ENCODE assay signal across 9 cellular contexts in genomic region chr4:95129708-95130343, GRCh38.
DNase-seq lines count a peak whose midpoint lies in the region; ATAC-seq and TF ChIP-seq lines count a peak whose summit lies in the region.
"Had no signal": no experiment of that assay in that cellular context is flagged by ENCODE, and none has a peak within 500 bp of the region (broad histone marks: within the 10 kb centered on the region; RNA-seq: fewer than 3 reads in every experiment).

No MANE protein-coding gene starts in this region.

- H3K79me2 ChIP-seq in HCT116 (ENCODE audit: insufficient read depth, low read length), result no peaks in the 10 kb centered on the region
- no peaks in the 10 kb centered on the region for H3K79me2 ChIP-seq in smooth muscle cell (ENCODE audit: low read depth)

- no peak for TF ChIP-seq POLR2A in HCT116 (IDR thresholded peaks at IDR 0.05; ENCODE audit: borderline replicate concordance, extremely low read depth, insufficient read depth, insufficient read length)

- BruUV-seq in HCT116 (replicated peaks; lab: Mats Ljungman, UMichigan), result no TSS peak

- H3K9me3 ChIP-seq in HCT116 (ENCODE audit: control insufficient read depth in 1 of 2, insufficient read depth in 1 of 2, low read depth in 1 of 2, low read length in 2 of 2) (no peaks in the 10 kb centered on the region), SJCRH30 (replicated peaks) (peaks cover 3% of the 10 kb centered on the region; the same call in 1 of the 2 replicates), smooth muscle cell (replicated peaks; ENCODE audit: low read depth) (no peaks in the 10 kb centered on the region)

- H3K4me1 Mint-ChIP-seq in activated naive CD8-positive, alpha-beta T cell treated with anti-CD3 and anti-CD28 coated beads, Interleukin-2, amount 50 U/mL, for 24 hours, result peaks cover 8% of the 10 kb centered on the region
- H3K4me1 Mint-ChIP-seq: GM23338 had no signal

- H2AFZ ChIP-seq in HCT116 (ENCODE audit: low read depth, low read length, poor library complexity, severe bottlenecking) (peak overlapping the region; percentile 6), smooth muscle cell (ENCODE audit: low read depth) (peak overlapping the region; percentile 63)
- H2AFZ ChIP-seq: GM23338 had no signal

- H3K9ac ChIP-seq in HCT116 (ENCODE audit: low read length) (no peak overlapping the region), smooth muscle cell (ENCODE audit: low read depth) (peak overlapping the region; percentile 83)

- H3K27ac Mint-ChIP-seq in activated naive CD8-positive, alpha-beta T cell treated with anti-CD3 and anti-CD28 coated beads, Interleukin-2, amount 50 U/mL, for 24 hours, result no peak overlapping the region
- H3K27ac Mint-ChIP-seq: GM23338 had no signal

- intact Hi-C loops in HCT116 (cut with micrococcal nuclease), result loop anchor here (10.0 kb wide), 1 partner anchor 1335 kb away; no protein-coding TSS in a partner anchor

- H4K20me1 ChIP-seq in HCT116 (ENCODE audit: insufficient read depth) (no peaks in the 10 kb centered on the region), smooth muscle cell (ENCODE audit: low read depth) (no peaks in the 10 kb centered on the region)

- H3K4me3 ChIP-seq in HCT116 (replicated peaks in 1 of 2; ENCODE audit: low read depth in 1 of 2, low read length in 2 of 2), result no peak overlapping the region
- no peak overlapping the region for H3K4me3 ChIP-seq in SJCRH30
- peak overlapping the region; percentile 25 for H3K4me3 ChIP-seq in smooth muscle cell
- H3K4me3 ChIP-seq: GM23338 had no signal

- RAD21 ChIA-PET in HCT116 (lab: Charles Lee; ENCODE audit: low non-redundant PET in 1 of 2, low total read pairs in 2 of 2, uncharacterized antibody in 2 of 2, unreplicated experiment in 2 of 2), result no interaction called here

- H3F3A ChIP-seq in smooth muscle cell (ENCODE audit: low read depth), result peaks cover 10% of the 10 kb centered on the region

- H3K9me3 Mint-ChIP-seq in activated naive CD8-positive, alpha-beta T cell treated with anti-CD3 and anti-CD28 coated beads, Interleukin-2, amount 50 U/mL, for 24 hours, result no peaks in the 10 kb centered on the region

- H3K4me1 ChIP-seq in HCT116 (ENCODE audit: control insufficient read depth in 1 of 2, insufficient read depth in 2 of 2, low read length in 2 of 2), result peaks cover 8% of the 10 kb centered on the region in 2 experiments; a peak in 3 of 4 replicates
- H3K4me1 ChIP-seq in SJCRH30, result peaks cover 4% of the 10 kb centered on the region; the same call in 1 of the 2 replicates
- peaks cover 11% of the 10 kb centered on the region for H3K4me1 ChIP-seq in smooth muscle cell (ENCODE audit: low read depth)

- H3K27ac ChIP-seq in HCT116 (ENCODE audit: low read depth, low read length) (no peak overlapping the region), SJCRH30 (peak overlapping the region; percentile 24), smooth muscle cell (ENCODE audit: low read depth) (peak overlapping the region; percentile 99)

- no peaks in the 10 kb centered on the region for H3K27me3 ChIP-seq in HCT116 (ENCODE audit: insufficient read depth, low read length)
- H3K27me3 ChIP-seq in SJCRH30, result no peaks in the 10 kb centered on the region
- H3K27me3 ChIP-seq in smooth muscle cell (ENCODE audit: low read depth), result no peaks in the 10 kb centered on the region

- H3K9me2 ChIP-seq in HCT116 (ENCODE audit: insufficient read depth), result no peaks in the 10 kb centered on the region

- POLR2A ChIA-PET in HCT116 (lab: Charles Lee), result no interaction called here

- TF ChIP-seq RAD21 in HCT116 (IDR thresholded peaks at IDR 0.05; ENCODE audit: low read depth), result no peak

- peaks cover 2% of the 10 kb centered on the region for H3K27me3 Mint-ChIP-seq in activated naive CD8-positive, alpha-beta T cell treated with anti-CD3 and anti-CD28 coated beads, Interleukin-2, amount 50 U/mL, for 24 hours

- no peak overlapping the region for H3K4me3 Mint-ChIP-seq in activated naive CD8-positive, alpha-beta T cell treated with anti-CD3 and anti-CD28 coated beads, Interleukin-2, amount 50 U/mL, for 24 hours
- H3K4me3 Mint-ChIP-seq: GM23338 had no signal

- WGBS in smooth muscle cell (ENCODE audit: low lambda C conversion rate), result 28% methylated on average over 8 of the region's 8 CpGs

- H3K36me3 ChIP-seq in HCT116 (ENCODE audit: control insufficient read depth in 1 of 2, insufficient read depth in 2 of 2, low read length in 2 of 2) (no peaks in the 10 kb centered on the region), SJCRH30 (no peaks in the 10 kb centered on the region), smooth muscle cell (ENCODE audit: low read depth) (no peaks in the 10 kb centered on the region)

- CTCF ChIA-PET in HCT116 (lab: Charles Lee), result interaction anchor here (0.7 kb wide), 1 partner anchor 35 kb away, joined by 3 read pairs; no protein-coding TSS in a partner anchor

- peak overlapping the region; percentile 31 for H3K4me2 ChIP-seq in HCT116 (ENCODE audit: low read length)
- peak overlapping the region; percentile 82 for H3K4me2 ChIP-seq in smooth muscle cell
- H3K4me2 ChIP-seq: GM23338 had no signal

- ATAC-seq in HCT116 (peak; percentile 55), GM18519 (IDR thresholded peaks at IDR 0.05; ENCODE audit: low FRiP score, unreplicated experiment) (no peak), HG03469 (IDR thresholded peaks at IDR 0.05; ENCODE audit: unreplicated experiment) (no peak)
- no peak for ATAC-seq in activated naive CD8-positive, alpha-beta T cell treated with anti-CD3 and anti-CD28 coated beads, Interleukin-2, amount 50 U/mL, for 24 hours
- ATAC-seq: GM23338 had no signal

- TF ChIP-seq CTCF in HCT116 (IDR thresholded peaks at IDR 0.05 in 2 of 3, conservative IDR thresholded peaks at IDR 0.05 in 1 of 3; ENCODE audit: borderline replicate concordance in 1 of 3, insufficient read depth in 1 of 3, low read depth in 2 of 3, low read length in 2 of 3), result no peak
- no peak for TF ChIP-seq CTCF in smooth muscle cell (IDR thresholded peaks at IDR 0.05; ENCODE audit: borderline replicate concordance, insufficient read depth, poor library complexity, severe bottlenecking)

- no peaks in the 10 kb centered on the region for H3K36me3 Mint-ChIP-seq in activated naive CD8-positive, alpha-beta T cell treated with anti-CD3 and anti-CD28 coated beads, Interleukin-2, amount 50 U/mL, for 24 hours (ENCODE audit: low read depth)

- DNase-seq in HCT116 (ENCODE audit: low read depth, low spot score), result peak; percentile 73
- DNase-seq in SJCRH30, result peak; percentile 39 to 72
- peak; percentile 86 for DNase-seq in foreskin melanocyte
- no peak for DNase-seq in smooth muscle cell (lab: John Stamatoyannopoulos, UW; ENCODE audit: unreplicated experiment)
- DNase-seq in activated naive CD8-positive, alpha-beta T cell treated with anti-CD3 and anti-CD28 coated beads, Interleukin-2, amount 50 U/mL, for 24 hours, result no peak
- no peak for DNase-seq in NCI-H1436 treated with DMSO at 0.1 percent for 48 hours (lab: John Stamatoyannopoulos, UW)

TF ChIP-seq in HCT116, 20 proteins besides CTCF, POLR2A, EP300 and RAD21 (continues in another document):
- TF ChIP-seq, protein P1, sequence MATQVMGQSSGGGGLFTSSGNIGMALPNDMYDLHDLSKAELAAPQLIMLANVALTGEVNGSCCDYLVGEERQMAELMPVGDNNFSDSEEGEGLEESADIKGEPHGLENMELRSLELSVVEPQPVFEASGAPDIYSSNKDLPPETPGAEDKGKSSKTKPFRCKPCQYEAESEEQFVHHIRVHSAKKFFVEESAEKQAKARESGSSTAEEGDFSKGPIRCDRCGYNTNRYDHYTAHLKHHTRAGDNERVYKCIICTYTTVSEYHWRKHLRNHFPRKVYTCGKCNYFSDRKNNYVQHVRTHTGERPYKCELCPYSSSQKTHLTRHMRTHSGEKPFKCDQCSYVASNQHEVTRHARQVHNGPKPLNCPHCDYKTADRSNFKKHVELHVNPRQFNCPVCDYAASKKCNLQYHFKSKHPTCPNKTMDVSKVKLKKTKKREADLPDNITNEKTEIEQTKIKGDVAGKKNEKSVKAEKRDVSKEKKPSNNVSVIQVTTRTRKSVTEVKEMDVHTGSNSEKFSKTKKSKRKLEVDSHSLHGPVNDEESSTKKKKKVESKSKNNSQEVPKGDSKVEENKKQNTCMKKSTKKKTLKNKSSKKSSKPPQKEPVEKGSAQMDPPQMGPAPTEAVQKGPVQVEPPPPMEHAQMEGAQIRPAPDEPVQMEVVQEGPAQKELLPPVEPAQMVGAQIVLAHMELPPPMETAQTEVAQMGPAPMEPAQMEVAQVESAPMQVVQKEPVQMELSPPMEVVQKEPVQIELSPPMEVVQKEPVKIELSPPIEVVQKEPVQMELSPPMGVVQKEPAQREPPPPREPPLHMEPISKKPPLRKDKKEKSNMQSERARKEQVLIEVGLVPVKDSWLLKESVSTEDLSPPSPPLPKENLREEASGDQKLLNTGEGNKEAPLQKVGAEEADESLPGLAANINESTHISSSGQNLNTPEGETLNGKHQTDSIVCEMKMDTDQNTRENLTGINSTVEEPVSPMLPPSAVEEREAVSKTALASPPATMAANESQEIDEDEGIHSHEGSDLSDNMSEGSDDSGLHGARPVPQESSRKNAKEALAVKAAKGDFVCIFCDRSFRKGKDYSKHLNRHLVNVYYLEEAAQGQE (IDR thresholded peaks at IDR 0.05; ENCODE audit: low read depth), result no peak
- TF ChIP-seq MAX (IDR thresholded peaks at IDR 0.05) (no peak), EZH2phosphoT487 (IDR thresholded peaks at IDR 0.05; ENCODE audit: borderline replicate concordance) (no peak), ATF3 (IDR thresholded peaks at IDR 0.05) (no peak), ZFX (IDR thresholded peaks at IDR 0.05) (no peak), SIN3A (IDR thresholded peaks at IDR 0.05; ENCODE audit: low read depth) (no peak), ZNF274 (IDR thresholded peaks at IDR 0.05; ENCODE audit: low read depth, low read length) (no peak), JUND (IDR thresholded peaks at IDR 0.05) (peak; percentile 51), CBX3 (IDR thresholded peaks at IDR 0.05; ENCODE audit: low read depth) (peak; percentile 51; the same call in 1 of the 2 replicates), EGR1 (IDR thresholded peaks at IDR 0.05; ENCODE audit: low read depth) (no peak), FOSL1 (IDR thresholded peaks at IDR 0.05; ENCODE audit: low read depth) (no peak), EZH2 (IDR thresholded peaks at IDR 0.05) (no peak), YY1 (IDR thresholded peaks at IDR 0.05; ENCODE audit: extremely low read depth, insufficient replicate concordance, low read depth, low read length) (no peak), SP1 (IDR thresholded peaks at IDR 0.05; ENCODE audit: low read depth) (0 out of 2 replicates have a peak, but pooled peaks have one; percentile 30)

Comparison
In these comparisons a context has a peak if more than half of its experiments do, and no peak if none do; other contexts are left out.
1. DNase-seq: peak in HCT116 (single experiment), SJCRH30 (2 of 2) and foreskin melanocyte (single experiment); none in smooth muscle cell (single experiment), activated naive CD8-positive, alpha-beta T cell treated with anti-CD3 and anti-CD28 coated beads, Interleukin-2, amount 50 U/mL, for 24 hours (single experiment) and NCI-H1436 treated with DMSO at 0.1 percent for 48 hours (single experiment).